Comparison of ENCODE assay signal across 9 cellular contexts in the genomic region with DNA sequence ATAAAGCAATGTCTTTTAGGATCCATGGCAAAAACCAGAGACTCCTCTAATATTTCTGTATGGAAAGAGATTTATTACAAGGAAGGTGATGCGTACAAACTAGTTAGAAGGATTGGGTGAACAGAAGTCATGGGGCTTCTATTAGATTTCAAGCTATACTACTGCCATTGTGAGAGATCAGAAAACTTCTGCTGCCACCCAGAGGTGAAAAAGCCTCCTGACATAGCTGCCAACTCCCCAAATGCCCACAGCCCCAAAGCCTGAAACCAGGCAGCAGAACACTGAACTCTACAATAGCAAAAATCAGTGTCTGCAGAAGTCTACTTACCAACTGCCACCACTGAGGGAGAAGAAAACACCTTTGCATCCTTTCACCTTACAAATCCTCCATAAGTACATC.
A peak's percentile ranks its signal among the peaks of the same experiment; 100 is the strongest.
DNase-seq lines count a peak whose midpoint lies in the region; TF ChIP-seq lines count a peak whose summit lies in the region.
"Had no signal": no experiment of that assay in that cellular context is flagged by ENCODE, and none has a peak within 500 bp of the region (broad histone marks: within the 10 kb centered on the region; RNA-seq: fewer than 3 reads in every experiment).

No MANE protein-coding gene starts in this region.

- no peak overlapping the region for H3K27ac ChIP-seq in esophagus squamous epithelium

- H3K27me3 Mint-ChIP-seq in brain (no peaks in the 10 kb centered on the region), progenitor cell of endocrine pancreas (no peaks in the 10 kb centered on the region)
- H3K27me3 Mint-ChIP-seq: B cell had no signal

- no peaks in the 10 kb centered on the region for H3K36me3 Mint-ChIP-seq in brain
- no peaks in the 10 kb centered on the region for H3K36me3 Mint-ChIP-seq in progenitor cell of endocrine pancreas (ENCODE audit: insufficient read depth)

- no peaks in the 10 kb centered on the region for H3K27me3 ChIP-seq in esophagus squamous epithelium

- peaks cover 0 to 5% (median 0%) of the 10 kb centered on the region in 3 donors for H3K9me3 ChIP-seq in esophagus squamous epithelium

- no peak overlapping the region for H3K27ac Mint-ChIP-seq in brain
- H3K27ac Mint-ChIP-seq in progenitor cell of endocrine pancreas = no peak overlapping the region
- H3K27ac Mint-ChIP-seq: B cell had no signal

- H3K4me3 ChIP-seq in esophagus squamous epithelium = no peak overlapping the region

- no peaks in the 10 kb centered on the region for H3K36me3 ChIP-seq in esophagus squamous epithelium

- H3K4me1 Mint-ChIP-seq in brain (peaks cover 10% of the 10 kb centered on the region), progenitor cell of endocrine pancreas (ENCODE audit: low read depth) (no peaks in the 10 kb centered on the region)
- H3K4me1 Mint-ChIP-seq: B cell had no signal

- intact Hi-C loops in esophagus squamous epithelium (cut with DNase I) = no loop called here

- H3K9me3 Mint-ChIP-seq in brain = peaks cover 0 to under 1% (median 0%) of the 10 kb centered on the region in 5 experiments
- no peaks in the 10 kb centered on the region for H3K9me3 Mint-ChIP-seq in progenitor cell of endocrine pancreas (ENCODE audit: low read depth)

- peak; percentile 31 for DNase-seq in NCI-H345 (lab: John Stamatoyannopoulos, UW)
- no peak for DNase-seq in NCI-H345 treated with DMSO at 0.1 percent for 48 hours (lab: John Stamatoyannopoulos, UW; ENCODE audit: unreplicated experiment)
- peak; percentile 61 for DNase-seq in NAMALWA (ENCODE audit: low spot score)
- no peak for DNase-seq in progenitor cell of endocrine pancreas (ENCODE audit: low spot score, unreplicated experiment)
- no peak for DNase-seq in stimulated activated CD4-positive, alpha-beta T cell treated with anti-CD3 and anti-CD28 coated beads, Interleukin-4, amount 100 ng/mL, for 24 hours
- DNase-seq in mucosa of gallbladder (ENCODE audit: low spot score) = no peak
- no peak for DNase-seq in esophagus squamous epithelium (lab: John Stamatoyannopoulos, UW)

- no peaks in the 10 kb centered on the region for H3K4me1 ChIP-seq in esophagus squamous epithelium

- TF ChIP-seq CTCF in brain (conservative IDR thresholded peaks at IDR 0.05) (peak; percentile 35 to 62), progenitor cell of endocrine pancreas (IDR thresholded peaks at IDR 0.05; ENCODE audit: unreplicated experiment) (peak; percentile 70), esophagus squamous epithelium (IDR thresholded peaks at IDR 0.05) (no peak)

- H3K4me3 Mint-ChIP-seq in brain (no peak overlapping the region), progenitor cell of endocrine pancreas (ENCODE audit: low read depth) (no peak overlapping the region)
- H3K4me3 Mint-ChIP-seq: B cell had no signal

- 83 to 94% methylated on average over 1 of the region's 1 CpG for WGBS in esophagus squamous epithelium, 2 donors

- TF ChIP-seq POLR2A in esophagus squamous epithelium (IDR thresholded peaks at IDR 0.05) = no peak

Comparison
In these comparisons a context has a peak if more than half of its experiments do, and no peak if none do; other contexts are left out.
1. DNase-seq: peak in NCI-H345 (single experiment) and NAMALWA (single experiment); none in NCI-H345 treated with DMSO at 0.1 percent for 48 hours (single experiment), progenitor cell of endocrine pancreas (single experiment), stimulated activated CD4-positive, alpha-beta T cell treated with anti-CD3 and anti-CD28 coated beads, Interleukin-4, amount 100 ng/mL, for 24 hours (single experiment), mucosa of gallbladder (single experiment) and esophagus squamous epithelium (single experiment).
2. CTCF ChIP-seq: peak in brain (2 of 2) and progenitor cell of endocrine pancreas (single experiment); none in esophagus squamous epithelium (0 of 6).